In the genomic region with DNA sequence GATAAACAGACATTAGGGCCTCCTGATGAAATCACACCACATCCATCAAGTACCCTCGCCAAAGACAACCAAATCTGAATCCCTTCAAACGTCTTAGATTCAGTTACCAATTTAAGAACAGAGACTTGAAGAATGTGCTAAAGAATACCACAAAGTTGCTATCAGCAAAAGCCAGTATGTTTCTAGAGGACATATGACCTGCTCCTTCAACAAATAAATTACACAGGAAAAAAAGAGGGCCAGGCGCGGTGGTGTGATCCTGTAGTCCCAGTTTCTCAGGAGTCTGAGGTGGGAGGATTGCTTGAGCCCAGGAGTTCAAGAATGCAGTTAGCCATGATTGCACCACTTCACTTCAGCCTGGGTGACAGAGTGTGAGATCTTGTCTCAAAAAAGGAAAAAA, we compare ENCODE assay signal across 27 cellular contexts.
DNase-seq lines count a peak whose midpoint lies in the region; ATAC-seq and TF ChIP-seq lines count a peak whose summit lies in the region.
"Had no signal": no experiment of that assay in that cellular context is flagged by ENCODE, and none has a peak within 500 bp of the region (broad histone marks: within the 10 kb centered on the region; RNA-seq: fewer than 3 reads in every experiment).

No MANE protein-coding gene starts in this region.

- H3K27me3 ChIP-seq in ACC112 (ENCODE audit: insufficient read depth, low read length) (no peaks in the 10 kb centered on the region), fibroblast of lung (ENCODE audit: control insufficient read depth, insufficient read depth, low read length) (no peaks in the 10 kb centered on the region), neural progenitor cell (no peaks in the 10 kb centered on the region)
- H3K27me3 ChIP-seq: cardiac muscle cell, gastrocnemius medialis, MG63, neutrophil had no signal

- H3K9ac ChIP-seq in fibroblast of lung (ENCODE audit: insufficient read depth, low read length) (no peak overlapping the region), neural progenitor cell (no peak overlapping the region)

- no peaks in the 10 kb centered on the region for H3K9me3 Mint-ChIP-seq in neural progenitor cell
- H3K9me3 Mint-ChIP-seq: stimulated activated naive B cell treated with anti-CD40 and anti-IgM and Interleukin-4, amounts not matched to agents 10 μg/mL and 1 μg/mL and 100 μg/mL, for 72 hours had no signal

- H3K36me3 ChIP-seq in ACC112 (ENCODE audit: insufficient read depth, low read length) (no peaks in the 10 kb centered on the region), fibroblast of lung (ENCODE audit: control insufficient read depth, insufficient read depth, low read length) (no peaks in the 10 kb centered on the region), neural progenitor cell (no peaks in the 10 kb centered on the region)
- H3K36me3 ChIP-seq: cardiac muscle cell, gastrocnemius medialis, lower lobe of right lung, MG63, neutrophil had no signal

- no peak overlapping the region for H3K4me3 ChIP-seq in ACC112 (ENCODE audit: low read depth, low read length)
- H3K4me3 ChIP-seq in fibroblast of lung (replicated peaks in 1 of 4; ENCODE audit: control extremely low read depth in 1 of 4, insufficient read depth in 1 of 4, low read depth in 3 of 4, low read length in 4 of 4), result no peak overlapping the region
- no peak overlapping the region for H3K4me3 ChIP-seq in neural progenitor cell
- H3K4me3 ChIP-seq: A549, cardiac muscle cell, gastrocnemius medialis, lower lobe of right lung, MG63 had no signal

- H3K4me1 Mint-ChIP-seq in neural progenitor cell, result peaks cover 6% of the 10 kb centered on the region

- H2AFZ ChIP-seq in ACC112 (ENCODE audit: low read length, unreplicated experiment) (peak overlapping the region; percentile 9), fibroblast of lung (ENCODE audit: low read length) (no peak overlapping the region), neural progenitor cell (replicated peaks) (peak overlapping the region; percentile 80)

- no peak overlapping the region for H3K4me3 Mint-ChIP-seq in neural progenitor cell
- H3K4me3 Mint-ChIP-seq: activated CD8-positive, alpha-beta T cell treated with anti-CD3 and anti-CD28 coated beads, Interleukin-2, amount 10 ng/mL, durations not matched to agents 7 days and 5 days; stimulated activated naive B cell treated with anti-CD40 and anti-IgM and Interleukin-4, amounts not matched to agents 10 μg/mL and 1 μg/mL and 100 μg/mL, for 72 hours had no signal

- peaks cover 3% of the 10 kb centered on the region for H3F3A ChIP-seq in neural progenitor cell (ENCODE audit: low read depth)

- H3K4me1 ChIP-seq in ACC112 (ENCODE audit: control insufficient read depth, insufficient read depth, low read length, unreplicated experiment) (peaks cover 19% of the 10 kb centered on the region), fibroblast of lung (ENCODE audit: control insufficient read depth, extremely low read depth, insufficient read depth, low read length) (peaks cover 8% of the 10 kb centered on the region), neural progenitor cell (peaks cover 6% of the 10 kb centered on the region)
- H3K4me1 ChIP-seq: A549 had no signal

- H3K27ac ChIP-seq in ACC112 (ENCODE audit: low read depth, low read length) (no peak overlapping the region), fibroblast of lung (ENCODE audit: insufficient read depth, low read length) (no peak overlapping the region), neural progenitor cell (no peak overlapping the region)
- H3K27ac ChIP-seq: A549, cardiac muscle cell, lower lobe of right lung, neutrophil had no signal

- TF ChIP-seq CTCF in fibroblast of lung (conservative IDR thresholded peaks at IDR 0.05 in 1 of 2, IDR thresholded peaks at IDR 0.05 in 1 of 2; ENCODE audit: low read depth in 1 of 2, low read length in 2 of 2), result no peak
- TF ChIP-seq CTCF in neural progenitor cell (IDR thresholded peaks at IDR 0.05), result no peak

- H3K4me2 ChIP-seq in fibroblast of lung (ENCODE audit: extremely low read depth, insufficient read depth, low read length), result no peak overlapping the region
- H3K4me2 ChIP-seq in neural progenitor cell, result no peak overlapping the region
- H3K4me2 ChIP-seq: A549 had no signal

- no peak for ATAC-seq in GM18505 (IDR thresholded peaks at IDR 0.05; ENCODE audit: unreplicated experiment)
- ATAC-seq in HG03469 (IDR thresholded peaks at IDR 0.05; ENCODE audit: unreplicated experiment), result no peak
- ATAC-seq: A549; activated CD8-positive, alpha-beta T cell treated with anti-CD3 and anti-CD28 coated beads, Interleukin-2, amount 10 ng/mL, durations not matched to agents 7 days and 5 days; gastrocnemius medialis; lower lobe of right lung; stimulated activated naive B cell treated with anti-CD40 and anti-IgM and Interleukin-4, amounts not matched to agents 10 μg/mL and 1 μg/mL and 100 μg/mL, for 72 hours had no signal

- DNase-seq in SHP77 treated with DMSO at 0.1 percent for 48 hours (lab: John Stamatoyannopoulos, UW) (peak; percentile 14), fibroblast of lung (ENCODE audit: low read depth in 2 of 2) (peak; percentile 71 to 82), neural progenitor cell (ENCODE audit: low spot score) (no peak), H4 (ENCODE audit: low spot score) (no peak)
- DNase-seq in stimulated activated naive CD4-positive, alpha-beta T cell (lab: John Stamatoyannopoulos, UW), result no peak
- DNase-seq: activated CD4-positive, alpha-beta T cell treated with anti-CD3 and anti-CD28 coated beads for 1 hour; activated CD8-positive, alpha-beta T cell treated with anti-CD3 and anti-CD28 coated beads, Interleukin-2, amount 10 ng/mL, durations not matched to agents 7 days and 5 days; activated gamma-delta T cell treated with Interleukin-2 at 50 U/mL for 16 hours; amygdala; C1 segment of cervical spinal cord; dermis blood vessel endothelial cell; EL; gastrocnemius medialis; H7; hippocampal formation; lower lobe of right lung; MG63; NCI-H2171; NCI-H524 treated with DMSO at 0.1 percent for 48 hours; small intestine; stimulated activated naive B cell treated with anti-CD40 and anti-IgM and Interleukin-4, amounts not matched to agents 10 μg/mL and 1 μg/mL and 100 μg/mL, for 72 hours had no signal

- H4K20me1 ChIP-seq in fibroblast of lung (ENCODE audit: control insufficient read depth, extremely low read depth, insufficient read depth, low read length), result no peaks in the 10 kb centered on the region
- no peaks in the 10 kb centered on the region for H4K20me1 ChIP-seq in neural progenitor cell (ENCODE audit: low read depth)

- H3K9me3 ChIP-seq in fibroblast of lung (ENCODE audit: control insufficient read depth, insufficient read depth, low read depth, low read length) (no peaks in the 10 kb centered on the region), neural progenitor cell (ENCODE audit: low read depth) (no peaks in the 10 kb centered on the region)
- H3K9me3 ChIP-seq: A549, gastrocnemius medialis, lower lobe of right lung, MG63, neutrophil had no signal

- no peaks in the 10 kb centered on the region for H3K79me2 ChIP-seq in ACC112 (ENCODE audit: control insufficient read depth, insufficient read depth, low read length, unreplicated experiment)
- H3K79me2 ChIP-seq in fibroblast of lung (ENCODE audit: control insufficient read depth, insufficient read depth, low read length), result no peaks in the 10 kb centered on the region
- H3K79me2 ChIP-seq in neural progenitor cell (ENCODE audit: low read depth), result no peaks in the 10 kb centered on the region

- H3K36me3 Mint-ChIP-seq in neural progenitor cell, result no peaks in the 10 kb centered on the region
- H3K36me3 Mint-ChIP-seq: stimulated activated naive B cell treated with anti-CD40 and anti-IgM and Interleukin-4, amounts not matched to agents 10 μg/mL and 1 μg/mL and 100 μg/mL, for 72 hours had no signal

- H3K27me3 Mint-ChIP-seq in neural progenitor cell (ENCODE audit: insufficient read depth, low read depth), result peaks cover 3% of the 10 kb centered on the region
- H3K27me3 Mint-ChIP-seq: stimulated activated naive B cell treated with anti-CD40 and anti-IgM and Interleukin-4, amounts not matched to agents 10 μg/mL and 1 μg/mL and 100 μg/mL, for 72 hours had no signal

- H3K27ac Mint-ChIP-seq in neural progenitor cell, result no peak overlapping the region
- H3K27ac Mint-ChIP-seq: activated CD8-positive, alpha-beta T cell treated with anti-CD3 and anti-CD28 coated beads, Interleukin-2, amount 10 ng/mL, durations not matched to agents 7 days and 5 days; stimulated activated naive B cell treated with anti-CD40 and anti-IgM and Interleukin-4, amounts not matched to agents 10 μg/mL and 1 μg/mL and 100 μg/mL, for 72 hours had no signal

- TF ChIP-seq POLR2A in GM18505 (IDR thresholded peaks at IDR 0.05; ENCODE audit: borderline replicate concordance, extremely low read depth, insufficient read depth, insufficient read length), result no peak

Comparison
In these comparisons a context has a peak if more than half of its experiments do, and no peak if none do; other contexts are left out.
1. DNase-seq: peak in SHP77 treated with DMSO at 0.1 percent for 48 hours (single experiment) and fibroblast of lung (2 of 2); none in neural progenitor cell (single experiment), H4 (single experiment) and stimulated activated naive CD4-positive, alpha-beta T cell (0 of 6).